8 cellular contexts compared by ENCODE assay signal in the genomic region with DNA sequence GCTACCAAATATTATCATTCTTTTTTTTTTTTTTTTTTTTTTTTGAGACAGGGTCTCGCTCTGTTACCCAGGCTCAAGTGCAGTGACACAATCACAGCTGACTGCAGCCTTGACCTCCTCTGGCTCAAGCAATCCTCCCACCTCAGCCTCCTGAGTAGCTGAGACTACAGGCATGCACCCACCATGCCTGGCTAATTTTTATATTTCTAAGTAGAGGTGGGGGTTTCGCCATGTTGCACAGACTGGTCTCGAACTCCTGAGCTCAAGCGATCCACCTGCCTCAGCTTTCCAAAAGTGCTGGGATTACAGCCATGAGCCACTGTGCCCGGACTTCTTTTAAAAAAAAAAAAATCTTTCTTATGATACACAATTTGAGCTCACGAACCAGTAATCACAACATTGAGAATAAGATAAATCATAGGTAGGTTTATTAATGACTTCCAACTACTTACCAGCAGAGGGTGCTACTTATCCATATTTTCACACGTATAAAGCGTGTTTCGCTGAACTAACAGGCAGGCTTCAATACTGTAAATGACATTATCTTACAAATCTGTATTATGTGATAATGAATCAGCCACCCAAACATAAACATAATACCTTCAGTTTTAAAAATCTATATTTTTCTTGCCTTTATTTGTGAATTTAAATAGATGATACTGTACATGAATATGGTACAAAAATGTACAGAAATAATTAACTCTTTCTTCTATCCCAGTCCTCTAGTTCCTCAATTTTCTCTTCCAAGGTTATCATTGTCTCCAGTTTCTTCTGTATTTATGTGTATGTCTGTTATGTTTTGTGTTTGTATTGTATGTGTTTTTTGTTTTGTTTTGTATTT. TPM values are rescaled to one million over a fixed set of nuclear protein-coding genes. Genes with fewer than 3 reads are reported as not detected.
DNase-seq lines count a peak whose midpoint lies in the region; ATAC-seq and TF ChIP-seq lines count a peak whose summit lies in the region.

No MANE protein-coding gene starts in this region.

- no peaks in the 10 kb centered on the region for H3K36me3 Mint-ChIP-seq in naive thymus-derived CD4-positive, alpha-beta T cell

- H3K4me1 Mint-ChIP-seq in naive thymus-derived CD4-positive, alpha-beta T cell: peaks cover 0 to 2% (median 0%) of the 10 kb centered on the region in 7 donors

- H3K9me2 ChIP-seq in GM23248 (ENCODE audit: insufficient read depth): no peaks in the 10 kb centered on the region

- no peaks in the 10 kb centered on the region for H3K9me3 Mint-ChIP-seq in naive thymus-derived CD4-positive, alpha-beta T cell

- ATAC-seq in naive thymus-derived CD4-positive, alpha-beta T cell: peak; percentile 97

- no peaks in the 10 kb centered on the region for H3K79me2 ChIP-seq in GM23248 (ENCODE audit: insufficient read depth)

- in situ Hi-C loops in GM23248 (cut with MboI): no loop called here
- in situ Hi-C loops in SK-MEL-5 (cut with HindIII; ENCODE audit: low pct_unique_long_range_greater_than_20kb, low sequenced_read_pairs): no loop called here

- DNase-seq in EL (peak; percentile 60), GM23248 (peak; percentile 72), NCI-H1092 (lab: John Stamatoyannopoulos, UW) (peak; percentile 24), SK-MEL-5 (ENCODE audit: low read depth, low spot score) (peak; percentile 77), erythroblast (lab: John Stamatoyannopoulos, UW) (peak; percentile 68 to 78), GM19240 (ENCODE audit: insufficient read length, low spot score) (no peak)
- peak in 7 of 9 donors; percentile 53 to 75 (median 64) for DNase-seq in naive thymus-derived CD4-positive, alpha-beta T cell
- no peak for DNase-seq in stimulated activated CD4-positive, alpha-beta T cell treated with anti-CD3 and anti-CD28 coated beads, Interleukin-2, amount 100 ng/mL, for 48 hours

- POLR2A ChIA-PET in naive thymus-derived CD4-positive, alpha-beta T cell (lab: Charles Lee): no interaction called here

- 26 to 29% methylated on average over 9 of the region's 9 CpGs for WGBS in GM23248 (ENCODE audit: low coverage in 1 of 2, low lambda C conversion rate in 2 of 2, missing lambda C conversion rate in 2 of 2), 2 experiments

- no peak overlapping the region for H3K4me3 ChIP-seq in GM23248
- H3K4me3 ChIP-seq in naive thymus-derived CD4-positive, alpha-beta T cell (ENCODE audit: low read length): no peak overlapping the region

- no peak overlapping the region for H3K27ac Mint-ChIP-seq in naive thymus-derived CD4-positive, alpha-beta T cell

- CTCF ChIA-PET in naive thymus-derived CD4-positive, alpha-beta T cell (lab: Charles Lee): interaction anchor here (0.6 to 4.4 kb wide), 15 partner anchors 9 to 250 kb away, joined by 3 to 59 read pairs (median 4); no protein-coding TSS in a partner anchor

- no peaks in the 10 kb centered on the region for H4K20me1 ChIP-seq in GM23248 (ENCODE audit: insufficient read depth)

- H2AFZ ChIP-seq in GM23248: no peak overlapping the region

- no peak for TF ChIP-seq POLR2A in erythroblast (IDR thresholded peaks at IDR 0.05; ENCODE audit: low read length)

- intact Hi-C loops in naive thymus-derived CD4-positive, alpha-beta T cell (cut with micrococcal nuclease): loop anchor here (1.0 to 2.0 kb wide), 8 partner anchors 59 to 1787 kb away; a partner anchor contains a TSS

- H3K4me1 ChIP-seq in GM23248 (ENCODE audit: insufficient read depth): no peaks in the 10 kb centered on the region
- no peaks in the 10 kb centered on the region for H3K4me1 ChIP-seq in naive thymus-derived CD4-positive, alpha-beta T cell (ENCODE audit: control insufficient read depth in 2 of 2, insufficient read depth in 2 of 2, low read length in 2 of 2)

- H3K4me2 ChIP-seq in GM23248 (ENCODE audit: unreplicated experiment): no peak overlapping the region

- no peaks in the 10 kb centered on the region for H3K9me3 ChIP-seq in GM23248 (ENCODE audit: low read depth)
- H3K9me3 ChIP-seq in naive thymus-derived CD4-positive, alpha-beta T cell (ENCODE audit: control insufficient read depth in 2 of 3, low read length in 3 of 3): no peaks in the 10 kb centered on the region

- H3K27me3 ChIP-seq in GM23248 (replicated peaks; ENCODE audit: insufficient read depth): peaks cover 26% of the 10 kb centered on the region; the same call in 1 of the 2 replicates
- no peaks in the 10 kb centered on the region for H3K27me3 ChIP-seq in naive thymus-derived CD4-positive, alpha-beta T cell (ENCODE audit: control insufficient read depth in 2 of 2, insufficient read depth in 2 of 2, low read length in 2 of 2)

- no peak overlapping the region for H3K9ac ChIP-seq in GM23248

- no peaks in the 10 kb centered on the region for H3K36me3 ChIP-seq in GM23248 (ENCODE audit: low read depth)
- no peaks in the 10 kb centered on the region for H3K36me3 ChIP-seq in naive thymus-derived CD4-positive, alpha-beta T cell (ENCODE audit: control insufficient read depth in 2 of 3, insufficient read depth in 3 of 3, low read length in 3 of 3)

- no peak overlapping the region for H3K4me3 Mint-ChIP-seq in naive thymus-derived CD4-positive, alpha-beta T cell

- H3F3A ChIP-seq in GM23248 (ENCODE audit: insufficient read depth): no peaks in the 10 kb centered on the region

- H3K27me3 Mint-ChIP-seq in naive thymus-derived CD4-positive, alpha-beta T cell: peaks cover 0 to 7% (median 6%) of the 10 kb centered on the region in 5 donors

- no peak overlapping the region for H3K27ac ChIP-seq in GM23248
- H3K27ac ChIP-seq in naive thymus-derived CD4-positive, alpha-beta T cell (ENCODE audit: low read depth, low read length): no peak overlapping the region

RNA-seq across cellular contexts. Expression of a gene that starts 42.5 kb away (rescaled TPM):
- 72.1 and 109 TPM in 2 replicates for total RNA-seq in GM23248 (2014; rRNA removed; shearing (Covaris generic))
- 51.9 and 60.6 TPM in 2 replicates for polyA plus RNA-seq in GM23248 (2016; fragmentation: Nextera tagmentation; extraction: Ambion mirVana)
- total RNA-seq in SK-MEL-5 (2014; rRNA removed; shearing (Covaris generic)): 0.05 and 0.27 TPM in 2 replicates
- polyA plus RNA-seq in SK-MEL-5 (2015; cell fraction: cytosol; rRNA removed): 0.02 and 0.16 TPM in 2 replicates
- not detected in 2 replicates for polyA plus RNA-seq in SK-MEL-5 (2015; cell fraction: nucleus; rRNA removed)
- 10 to 100 TPM in 1 of 5 experiments, 1 to 10 TPM in 3, under 1 TPM in 1; 0.70 to 29.3 (median 1.9) TPM for total RNA-seq in naive thymus-derived CD4-positive, alpha-beta T cell
- under 1 TPM; 0.71 to 0.96 TPM for polyA plus RNA-seq in naive thymus-derived CD4-positive, alpha-beta T cell

Comparison
In these comparisons a context has a peak if more than half of its experiments do, and no peak if none do; other contexts are left out.
1. DNase-seq: peak in EL (single experiment), GM23248 (single experiment), NCI-H1092 (single experiment), SK-MEL-5 (single experiment), erythroblast (2 of 2) and naive thymus-derived CD4-positive, alpha-beta T cell (7 of 9); none in GM19240 (single experiment) and stimulated activated CD4-positive, alpha-beta T cell treated with anti-CD3 and anti-CD28 coated beads, Interleukin-2, amount 100 ng/mL, for 48 hours (0 of 2).